In genomic region chr1:52901384-52901783, GRCh38 we compare ENCODE assay signal across 26 cellular contexts. TPM values are rescaled to one million over a fixed set of nuclear protein-coding genes. Genes with fewer than 3 reads are reported as not detected.
DNase-seq lines count a peak whose midpoint lies in the region; ATAC-seq and TF ChIP-seq lines count a peak whose summit lies in the region.
"Had no signal": no experiment of that assay in that cellular context is flagged by ENCODE, and none has a peak within 500 bp of the region (broad histone marks: within the 10 kb centered on the region; RNA-seq: fewer than 3 reads in every experiment).

No MANE protein-coding gene starts in this region.

- 38% methylated on average over 1 of the region's 1 CpG for WGBS in liver

- peaks cover 3 to 38% (median 24%) of the 10 kb centered on the region in 4 donors for H3K36me3 ChIP-seq in liver (ENCODE audit: control insufficient read depth in 4 of 4, insufficient read depth in 3 of 4, low read depth in 1 of 4, low read length in 3 of 4)
- H3K36me3 ChIP-seq: SJCRH30 had no signal

- no peak for DNase-seq in HFFc6
- DNase-seq in chondrocyte (ENCODE audit: low spot score): no peak
- no peak for DNase-seq in GM10266 (ENCODE audit: extremely low spot score)
- DNase-seq: Caco-2; CD8-positive, alpha-beta T cell; DMS79; EL; GDM1; GOT3; HCEC 1CT; Kasumi-1; NCI-H1092 treated with DMSO at 0.1 percent for 48 hours; NCI-H1436 treated with DMSO at 0.1 percent for 48 hours; NCI-H187 treated with DMSO at 0.1 percent for 48 hours; NCI-H2171 treated with DMSO at 0.1 percent for 48 hours; NCI-H524; NCI-H774; SJCRH30; T-cell had no signal

- peak overlapping the region in 1 of 2 donors; percentile 20 for H3K27ac ChIP-seq in liver (ENCODE audit: low read depth in 1 of 2, low read length in 2 of 2)
- H3K27ac ChIP-seq: A549, C4-2B, SJCRH30 had no signal

- peaks cover 9 to 55% (median 38%) of the 10 kb centered on the region in 4 donors for H3K4me1 ChIP-seq in liver (ENCODE audit: control insufficient read depth in 4 of 4, insufficient read depth in 4 of 4, low read length in 3 of 4)

- no peaks in the 10 kb centered on the region for H3K9me3 Mint-ChIP-seq in HFFc6
- H3K9me3 Mint-ChIP-seq in chondrocyte (ENCODE audit: low read depth): no peaks in the 10 kb centered on the region
- H3K9me3 Mint-ChIP-seq: CD8-positive, alpha-beta T cell; T-cell had no signal

- no peak overlapping the region for H3K27ac Mint-ChIP-seq in HFFc6
- no peak overlapping the region for H3K27ac Mint-ChIP-seq in chondrocyte (ENCODE audit: unreplicated experiment)
- H3K27ac Mint-ChIP-seq: CD8-positive, alpha-beta T cell; T-cell had no signal

- no peak overlapping the region for H3K4me3 ChIP-seq in liver (ENCODE audit: low read depth in 1 of 3, low read length in 3 of 3)
- H3K4me3 ChIP-seq: A549, K562, SJCRH30 had no signal

- H3K36me3 Mint-ChIP-seq in HFFc6 (ENCODE audit: low read depth) (no peaks in the 10 kb centered on the region), chondrocyte (ENCODE audit: low read depth) (no peaks in the 10 kb centered on the region)

- H3K4me1 Mint-ChIP-seq in HFFc6 (ENCODE audit: low read depth): no peaks in the 10 kb centered on the region
- no peaks in the 10 kb centered on the region for H3K4me1 Mint-ChIP-seq in chondrocyte (ENCODE audit: low read depth)

- H3K27me3 ChIP-seq in liver (ENCODE audit: control insufficient read depth in 4 of 4, insufficient read depth in 4 of 4, low read length in 3 of 4): no peaks in the 10 kb centered on the region
- H3K27me3 ChIP-seq: SJCRH30 had no signal

- no peak overlapping the region for H3K9ac ChIP-seq in liver (ENCODE audit: low read depth in 1 of 2, low read length in 2 of 2)

- H3K4me3 Mint-ChIP-seq in HFFc6: no peak overlapping the region
- no peak overlapping the region for H3K4me3 Mint-ChIP-seq in chondrocyte (ENCODE audit: unreplicated experiment)
- H3K4me3 Mint-ChIP-seq: CD8-positive, alpha-beta T cell; T-cell had no signal

- TF ChIP-seq CTCF in HFFc6 (IDR thresholded peaks at IDR 0.05): peak; percentile 45; the same call in 1 of the 2 replicates
- TF ChIP-seq CTCF in chondrocyte (IDR thresholded peaks at IDR 0.05): peak; percentile 24
- no peak for TF ChIP-seq CTCF in liver (IDR thresholded peaks at IDR 0.05; ENCODE audit: low read depth, low read length, missing input control)
- TF ChIP-seq CTCF in GM10266 (IDR thresholded peaks at IDR 0.05; ENCODE audit: control insufficient read depth, insufficient read depth, low read depth, missing control alignments): no peak

- peak; percentile 33 for ATAC-seq in esophagus mucosa
- ATAC-seq in HG02970 (IDR thresholded peaks at IDR 0.05; ENCODE audit: low FRiP score, unreplicated experiment): no peak
- ATAC-seq in GM19463 (IDR thresholded peaks at IDR 0.05; ENCODE audit: unreplicated experiment): no peak
- ATAC-seq: A549; CD8-positive, alpha-beta T cell; K562; T-cell had no signal

- no peaks in the 10 kb centered on the region for H3K9me3 ChIP-seq in liver (ENCODE audit: control insufficient read depth in 4 of 4, low read length in 3 of 4)
- H3K9me3 ChIP-seq: A549, Caco-2, SJCRH30 had no signal

- H3K27me3 Mint-ChIP-seq in HFFc6 (ENCODE audit: insufficient read depth) (peaks cover 1% of the 10 kb centered on the region; the same call in 1 of the 2 replicates), chondrocyte (ENCODE audit: low read depth) (no peaks in the 10 kb centered on the region)
- H3K27me3 Mint-ChIP-seq: T-cell had no signal

- peak; percentile 66 to 71 for TF ChIP-seq RAD21 in liver (IDR thresholded peaks at IDR 0.05)

TF ChIP-seq in liver, 16 proteins besides CTCF, POLR2A, EP300 and RAD21:
- TF ChIP-seq YY1 (IDR thresholded peaks at IDR 0.05) (peak; percentile 17), TAF1 (conservative IDR thresholded peaks at IDR 0.05) (no peak)

RNA-seq across cellular contexts. Expression of gene ECHDC2, which starts 20.2 kb away (rescaled TPM):
- 10 to 100 TPM; 12.2 to 28.1 (median 23.6) TPM for total RNA-seq in HFFc6 (2021; fragmentation: NEBNext Ultra II Directional; extraction: Animal tissue kit (Norgen Biotek cat#: 25700))
- 9.4 to 41.7 TPM (median 39.5 TPM) in 3 replicates for total RNA-seq in chondrocyte
- 92.5 TPM for total RNA-seq in esophagus mucosa
- 100 to 1,000 TPM in 1 of 2 donors, 10 to 100 TPM in 1; 37.8 to 591 TPM for total RNA-seq in liver
- 100 to 1,000 TPM; 269 to 302 TPM for polyA plus RNA-seq in liver

RNA-seq across cellular contexts. Expression of gene SCP2, which starts 25.7 kb away (rescaled TPM):
- total RNA-seq in HFFc6 (2021; fragmentation: NEBNext Ultra II Directional; extraction: Animal tissue kit (Norgen Biotek cat#: 25700)): 100 to 1,000 TPM; 122 to 159 (median 156) TPM
- total RNA-seq in chondrocyte (84.0 to 98.3 TPM (median 87.4 TPM) in 3 replicates), esophagus mucosa (84.7 TPM), liver (100 to 1,000 TPM; 122 to 811 TPM)
- 100 to 1,000 TPM; 330 to 727 TPM for polyA plus RNA-seq in liver

RNA-seq across cellular contexts. Expression of gene ZYG11A, which starts 58.8 kb away (rescaled TPM):
- 1 to 10 TPM in 1 of 6 experiments, under 1 TPM in 5; 0.26 to 1.0 (median 0.67) TPM for total RNA-seq in HFFc6 (2021; fragmentation: NEBNext Ultra II Directional; extraction: Animal tissue kit (Norgen Biotek cat#: 25700))
- total RNA-seq in chondrocyte (0.12 to 0.62 TPM (median 0.62 TPM) in 3 replicates), esophagus mucosa (0.44 TPM), liver (1 to 10 TPM in 1 of 2 donors, under 1 TPM in 1; 0.65 to 1.8 TPM)
- under 1 TPM; 0.38 to 0.86 TPM for polyA plus RNA-seq in liver

Comparison
In these comparisons a context has a peak if more than half of its experiments do, and no peak if none do; other contexts are left out.
1. CTCF ChIP-seq: peak in HFFc6 (single experiment) and chondrocyte (single experiment); none in liver (single experiment) and GM10266 (single experiment).